ENCODE assay signal across 1 cellular context in the genomic region with DNA sequence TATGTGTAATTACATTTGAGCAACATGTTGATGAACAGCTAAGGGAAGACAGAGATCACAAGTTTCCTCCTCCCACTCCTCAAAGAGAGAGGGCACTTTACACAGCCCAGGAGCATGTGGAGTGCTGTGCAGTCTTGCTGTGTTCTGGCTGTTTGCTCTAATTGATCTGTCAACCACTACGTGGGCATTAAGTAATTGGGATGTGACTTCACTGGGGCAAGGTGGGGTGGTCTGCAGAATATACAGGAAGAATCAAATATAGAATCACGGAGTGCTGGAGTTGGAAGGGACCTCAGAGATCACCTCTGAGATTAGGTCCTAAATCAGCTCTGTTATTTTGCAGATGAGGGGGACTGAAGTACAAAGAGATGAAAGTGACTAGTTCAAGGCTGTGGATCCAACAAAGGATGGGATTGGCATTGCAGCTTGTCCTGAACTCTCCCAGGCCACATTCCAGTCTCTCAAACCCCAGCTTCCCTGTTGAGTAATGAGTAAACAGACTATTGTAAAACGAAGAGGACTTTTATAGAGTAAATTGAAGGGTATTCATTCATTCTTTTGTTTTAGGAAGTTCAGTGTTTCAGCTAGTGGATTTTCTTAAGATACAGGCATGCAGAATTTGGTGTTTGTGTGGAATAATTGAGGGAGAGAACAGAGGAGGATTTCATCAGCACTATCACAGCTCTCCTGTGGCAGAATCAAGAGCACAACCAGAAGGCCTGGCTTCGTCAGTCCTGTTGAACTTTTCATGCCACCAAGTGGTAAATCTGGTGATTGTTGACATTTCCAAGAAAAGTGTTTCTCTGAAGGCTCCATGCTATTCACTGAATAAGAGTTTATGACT.
TF ChIP-seq lines count a peak whose summit lies in the region.

No MANE protein-coding gene starts in this region.

TF ChIP-seq in GM23338, 12 proteins besides CTCF, POLR2A, EP300 and RAD21:
- TF ChIP-seq ZNF462 (CRISPR knock-in tag; IDR thresholded peaks at IDR 0.05) (peak; percentile 89), NANOG (IDR thresholded peaks at IDR 0.05; ENCODE audit: borderline replicate concordance) (peak; percentile 85), REST (IDR thresholded peaks at IDR 0.05; ENCODE audit: unreplicated experiment) (no peak), EZH2 (IDR thresholded peaks at IDR 0.05; ENCODE audit: low read depth, unreplicated experiment) (no peak), POLR2AphosphoS5 (IDR thresholded peaks at IDR 0.05; ENCODE audit: low read depth) (no peak), CREB1 (CRISPR knock-in tag; IDR thresholded peaks at IDR 0.05; ENCODE audit: low read depth) (peak; percentile 39; the same call in 1 of the 2 replicates)
